In the genomic region with DNA sequence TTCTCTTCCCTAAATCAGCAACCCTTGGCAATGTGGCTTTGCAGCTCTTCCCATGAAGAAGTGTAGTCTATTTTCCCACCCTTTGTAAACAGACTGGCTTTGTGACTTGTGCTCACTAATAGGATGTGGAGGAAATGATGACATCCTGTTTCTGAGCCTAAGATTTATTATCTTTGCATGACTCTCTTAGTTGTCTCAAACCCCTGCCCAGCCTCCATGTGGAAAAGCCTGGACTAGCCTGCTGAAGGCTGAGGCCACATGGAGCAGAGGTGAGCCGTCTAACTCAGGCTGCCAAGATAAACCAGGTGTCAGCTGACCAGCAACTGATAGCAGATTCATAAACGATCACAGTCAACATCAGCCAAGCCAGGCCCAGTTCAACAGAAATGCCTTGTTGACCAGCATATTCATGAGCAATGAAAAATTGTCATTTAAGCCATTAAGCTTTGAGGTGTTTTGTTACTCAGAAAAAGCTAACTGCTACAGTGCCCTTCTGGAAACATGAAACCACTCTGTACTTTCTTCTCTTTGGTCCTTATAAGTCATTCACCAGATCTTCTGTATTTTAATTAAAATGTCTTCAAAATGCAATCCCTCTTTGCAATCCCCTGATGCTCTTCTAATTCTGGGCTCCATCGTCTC, we compare ENCODE assay signal across 10 cellular contexts.
DNase-seq lines count a peak whose midpoint lies in the region; ATAC-seq and TF ChIP-seq lines count a peak whose summit lies in the region.
"Had no signal": no experiment of that assay in that cellular context is flagged by ENCODE, and none has a peak within 500 bp of the region (broad histone marks: within the 10 kb centered on the region; RNA-seq: fewer than 3 reads in every experiment).

No MANE protein-coding gene starts in this region.

- H3K4me1 Mint-ChIP-seq in osteocyte (ENCODE audit: unreplicated experiment), result peaks cover 32% of the 10 kb centered on the region

- TF ChIP-seq CTCF in osteocyte (IDR thresholded peaks at IDR 0.05), result no peak

- H3K9me3 Mint-ChIP-seq in osteocyte (ENCODE audit: unreplicated experiment), result no peaks in the 10 kb centered on the region

- H3K27ac Mint-ChIP-seq in osteocyte (ENCODE audit: unreplicated experiment), result peak overlapping the region; percentile 60

- H3K27me3 Mint-ChIP-seq in osteocyte (ENCODE audit: unreplicated experiment), result no peaks in the 10 kb centered on the region

- H3K4me3 Mint-ChIP-seq in osteocyte (ENCODE audit: unreplicated experiment), result no peak overlapping the region

- peak; percentile 18 for ATAC-seq in esophagus mucosa
- no peak for ATAC-seq in GM21447 (IDR thresholded peaks at IDR 0.05; ENCODE audit: unreplicated experiment)

- DNase-seq in GF-D8 (lab: John Stamatoyannopoulos, UW) (peak; percentile 65), NCI-H1436 treated with DMSO at 0.1 percent for 48 hours (lab: John Stamatoyannopoulos, UW) (peak; percentile 8), osteocyte (ENCODE audit: extremely low spot score, unreplicated experiment) (no peak), 8988T (no peak)
- DNase-seq in activated effector memory CD4-positive, alpha-beta T cell treated with Interleukin-2 at 50 U/mL for 16 hours, result no peak
- DNase-seq: immature natural killer cell, NCI-H524, T-helper 9 cell had no signal

- H3K36me3 Mint-ChIP-seq in osteocyte (ENCODE audit: unreplicated experiment), result no peaks in the 10 kb centered on the region

Comparison
In these comparisons a context has a peak if more than half of its experiments do, and no peak if none do; other contexts are left out.
1. DNase-seq: peak in GF-D8 (single experiment) and NCI-H1436 treated with DMSO at 0.1 percent for 48 hours (single experiment); none in osteocyte (single experiment), activated effector memory CD4-positive, alpha-beta T cell treated with Interleukin-2 at 50 U/mL for 16 hours (single experiment) and 8988T (single experiment).